1 cellular context compared by ENCODE assay signal in the genomic region with DNA sequence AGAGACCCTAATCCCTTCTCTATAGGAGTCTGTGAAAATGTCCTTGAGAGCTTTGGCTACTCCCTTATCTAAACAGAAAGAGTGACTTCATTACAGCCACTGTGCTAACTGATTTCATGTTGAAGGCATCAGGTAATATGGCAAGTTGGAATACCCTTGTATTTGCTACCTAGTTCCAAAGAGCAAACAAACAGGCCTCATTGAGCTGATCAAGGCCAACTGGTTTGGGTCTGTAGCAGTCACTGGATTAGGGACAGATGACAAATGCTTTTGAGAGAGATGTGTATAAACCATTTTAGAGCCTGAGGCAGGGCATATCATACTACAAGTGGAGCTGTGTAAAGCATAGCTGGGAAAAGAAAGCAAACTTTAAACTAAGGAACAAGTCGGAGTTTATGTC.
TF ChIP-seq lines count a peak whose summit lies in the region.

No MANE protein-coding gene starts in this region.

TF ChIP-seq in HepG2, 621 proteins besides CTCF, POLR2A, EP300 and RAD21 (continued from another document and continues in another):
- TF ChIP-seq, protein P1, sequence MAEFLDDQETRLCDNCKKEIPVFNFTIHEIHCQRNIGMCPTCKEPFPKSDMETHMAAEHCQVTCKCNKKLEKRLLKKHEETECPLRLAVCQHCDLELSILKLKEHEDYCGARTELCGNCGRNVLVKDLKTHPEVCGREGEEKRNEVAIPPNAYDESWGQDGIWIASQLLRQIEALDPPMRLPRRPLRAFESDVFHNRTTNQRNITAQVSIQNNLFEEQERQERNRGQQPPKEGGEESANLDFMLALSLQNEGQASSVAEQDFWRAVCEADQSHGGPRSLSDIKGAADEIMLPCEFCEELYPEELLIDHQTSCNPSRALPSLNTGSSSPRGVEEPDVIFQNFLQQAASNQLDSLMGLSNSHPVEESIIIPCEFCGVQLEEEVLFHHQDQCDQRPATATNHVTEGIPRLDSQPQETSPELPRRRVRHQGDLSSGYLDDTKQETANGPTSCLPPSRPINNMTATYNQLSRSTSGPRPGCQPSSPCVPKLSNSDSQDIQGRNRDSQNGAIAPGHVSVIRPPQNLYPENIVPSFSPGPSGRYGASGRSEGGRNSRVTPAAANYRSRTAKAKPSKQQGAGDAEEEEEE (CRISPR knock-in tag; IDR thresholded peaks at IDR 0.05; ENCODE audit: borderline replicate concordance): no peak
- TF ChIP-seq, protein P2, sequence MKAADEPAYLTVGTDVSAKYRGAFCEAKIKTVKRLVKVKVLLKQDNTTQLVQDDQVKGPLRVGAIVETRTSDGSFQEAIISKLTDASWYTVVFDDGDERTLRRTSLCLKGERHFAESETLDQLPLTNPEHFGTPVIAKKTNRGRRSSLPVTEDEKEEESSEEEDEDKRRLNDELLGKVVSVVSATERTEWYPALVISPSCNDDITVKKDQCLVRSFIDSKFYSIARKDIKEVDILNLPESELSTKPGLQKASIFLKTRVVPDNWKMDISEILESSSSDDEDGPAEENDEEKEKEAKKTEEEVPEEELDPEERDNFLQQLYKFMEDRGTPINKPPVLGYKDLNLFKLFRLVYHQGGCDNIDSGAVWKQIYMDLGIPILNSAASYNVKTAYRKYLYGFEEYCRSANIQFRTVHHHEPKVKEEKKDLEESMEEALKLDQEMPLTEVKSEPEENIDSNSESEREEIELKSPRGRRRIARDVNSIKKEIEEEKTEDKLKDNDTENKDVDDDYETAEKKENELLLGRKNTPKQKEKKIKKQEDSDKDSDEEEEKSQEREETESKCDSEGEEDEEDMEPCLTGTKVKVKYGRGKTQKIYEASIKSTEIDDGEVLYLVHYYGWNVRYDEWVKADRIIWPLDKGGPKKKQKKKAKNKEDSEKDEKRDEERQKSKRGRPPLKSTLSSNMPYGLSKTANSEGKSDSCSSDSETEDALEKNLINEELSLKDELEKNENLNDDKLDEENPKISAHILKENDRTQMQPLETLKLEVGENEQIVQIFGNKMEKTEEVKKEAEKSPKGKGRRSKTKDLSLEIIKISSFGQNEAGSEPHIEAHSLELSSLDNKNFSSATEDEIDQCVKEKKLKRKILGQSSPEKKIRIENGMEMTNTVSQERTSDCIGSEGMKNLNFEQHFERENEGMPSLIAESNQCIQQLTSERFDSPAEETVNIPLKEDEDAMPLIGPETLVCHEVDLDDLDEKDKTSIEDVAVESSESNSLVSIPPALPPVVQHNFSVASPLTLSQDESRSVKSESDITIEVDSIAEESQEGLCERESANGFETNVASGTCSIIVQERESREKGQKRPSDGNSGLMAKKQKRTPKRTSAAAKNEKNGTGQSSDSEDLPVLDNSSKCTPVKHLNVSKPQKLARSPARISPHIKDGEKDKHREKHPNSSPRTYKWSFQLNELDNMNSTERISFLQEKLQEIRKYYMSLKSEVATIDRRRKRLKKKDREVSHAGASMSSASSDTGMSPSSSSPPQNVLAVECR (CRISPR knock-in tag; IDR thresholded peaks at IDR 0.05; ENCODE audit: borderline replicate concordance): no peak
- TF ChIP-seq YY1 (IDR thresholded peaks at IDR 0.05; ENCODE audit: insufficient read depth, insufficient replicate concordance, low read depth, low read length) (no peak), ZBTB1 (CRISPR knock-in tag; IDR thresholded peaks at IDR 0.05; ENCODE audit: borderline replicate concordance) (no peak), BHLHE40 (IDR thresholded peaks at IDR 0.05; ENCODE audit: low read length) (no peak), ZNF317 (CRISPR knock-in tag; IDR thresholded peaks at IDR 0.05) (peak; percentile 95), ZNF274 (CRISPR knock-in tag; IDR thresholded peaks at IDR 0.05) (no peak), ZNF230 (CRISPR knock-in tag; IDR thresholded peaks at IDR 0.05) (no peak), IKZF4 (CRISPR knock-in tag; IDR thresholded peaks at IDR 0.05; ENCODE audit: borderline replicate concordance, low read depth, not compliant biosample characterization) (no peak), ESRRA (CRISPR knock-in tag; IDR thresholded peaks at IDR 0.05; ENCODE audit: low read depth) (peak; percentile 30; the same call in 1 of the 2 replicates), KLF11 (CRISPR knock-in tag; IDR thresholded peaks at IDR 0.05) (no peak), FOXK2 (IDR thresholded peaks at IDR 0.05) (no peak), ZNF124 (CRISPR knock-in tag; IDR thresholded peaks at IDR 0.05) (no peak), KDM1A (CRISPR knock-in tag; IDR thresholded peaks at IDR 0.05) (0 out of 2 replicates have a peak, but pooled peaks have one; percentile 33), ZSCAN25 (CRISPR knock-in tag; IDR thresholded peaks at IDR 0.05) (no peak), MIER2 (CRISPR knock-in tag; IDR thresholded peaks at IDR 0.05) (peak; percentile 79), ZNF644 (CRISPR knock-in tag; IDR thresholded peaks at IDR 0.05; ENCODE audit: low read depth) (peak; percentile 99), SNAI1 (CRISPR knock-in tag; IDR thresholded peaks at IDR 0.05; ENCODE audit: borderline replicate concordance) (no peak), SCMH1 (CRISPR knock-in tag; IDR thresholded peaks at IDR 0.05; ENCODE audit: borderline replicate concordance) (no peak), POGZ (CRISPR knock-in tag; IDR thresholded peaks at IDR 0.05) (peak; percentile 93), GFI1 (CRISPR knock-in tag; IDR thresholded peaks at IDR 0.05; ENCODE audit: borderline replicate concordance) (peak; percentile 83), ZKSCAN1 (IDR thresholded peaks at IDR 0.05; ENCODE audit: low read length) (no peak), ZNF737 (CRISPR knock-in tag; IDR thresholded peaks at IDR 0.05; ENCODE audit: borderline replicate concordance) (no peak), HMG20A (CRISPR knock-in tag; IDR thresholded peaks at IDR 0.05; ENCODE audit: borderline replicate concordance) (peak; percentile 92), ZC3H4 (CRISPR knock-in tag; IDR thresholded peaks at IDR 0.05; ENCODE audit: borderline replicate concordance) (no peak), ZNF550 (CRISPR knock-in tag; IDR thresholded peaks at IDR 0.05; ENCODE audit: borderline replicate concordance) (no peak), ZNF564 (CRISPR knock-in tag; IDR thresholded peaks at IDR 0.05) (no peak)
- TF ChIP-seq, protein P3, sequence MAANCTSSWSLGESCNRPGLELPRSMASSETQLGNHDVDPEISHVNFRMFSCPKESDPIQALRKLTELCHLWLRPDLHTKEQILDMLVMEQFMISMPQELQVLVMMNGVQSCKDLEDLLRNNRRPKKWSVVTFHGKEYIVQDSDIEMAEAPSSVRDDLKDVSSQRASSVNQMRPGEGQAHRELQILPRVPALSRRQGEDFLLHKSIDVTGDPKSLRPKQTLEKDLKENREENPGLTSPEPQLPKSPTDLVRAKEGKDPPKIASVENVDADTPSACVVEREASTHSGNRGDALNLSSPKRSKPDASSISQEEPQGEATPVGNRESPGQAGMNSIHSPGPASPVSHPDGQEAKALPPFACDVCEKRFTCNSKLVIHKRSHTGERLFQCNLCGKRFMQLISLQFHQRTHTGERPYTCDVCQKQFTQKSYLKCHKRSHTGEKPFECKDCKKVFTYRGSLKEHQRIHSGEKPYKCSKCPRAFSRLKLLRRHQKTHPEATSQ (CRISPR knock-in tag; IDR thresholded peaks at IDR 0.05; ENCODE audit: borderline replicate concordance): peak; percentile 8; the same call in 1 of the 2 replicates
- TF ChIP-seq, protein P4, sequence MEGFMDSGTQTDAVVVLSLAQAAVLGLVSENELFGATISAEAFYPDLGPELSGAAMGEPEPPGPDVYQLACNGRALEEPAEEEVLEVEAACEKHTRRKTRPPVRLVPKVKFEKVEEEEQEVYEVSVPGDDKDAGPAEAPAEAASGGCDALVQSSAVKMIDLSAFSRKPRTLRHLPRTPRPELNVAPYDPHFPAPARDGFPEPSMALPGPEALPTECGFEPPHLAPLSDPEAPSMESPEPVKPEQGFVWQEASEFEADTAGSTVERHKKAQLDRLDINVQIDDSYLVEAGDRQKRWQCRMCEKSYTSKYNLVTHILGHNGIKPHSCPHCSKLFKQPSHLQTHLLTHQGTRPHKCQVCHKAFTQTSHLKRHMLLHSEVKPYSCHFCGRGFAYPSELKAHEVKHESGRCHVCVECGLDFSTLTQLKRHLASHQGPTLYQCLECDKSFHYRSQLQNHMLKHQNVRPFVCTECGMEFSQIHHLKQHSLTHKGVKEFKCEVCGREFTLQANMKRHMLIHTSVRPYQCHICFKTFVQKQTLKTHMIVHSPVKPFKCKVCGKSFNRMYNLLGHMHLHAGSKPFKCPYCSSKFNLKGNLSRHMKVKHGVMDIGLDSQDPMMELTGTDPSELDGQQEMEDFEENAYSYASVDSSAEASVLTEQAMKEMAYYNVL (CRISPR knock-in tag; IDR thresholded peaks at IDR 0.05; ENCODE audit: borderline replicate concordance): peak; percentile 48; the same call in 1 of the 2 replicates
- TF ChIP-seq, protein P5, sequence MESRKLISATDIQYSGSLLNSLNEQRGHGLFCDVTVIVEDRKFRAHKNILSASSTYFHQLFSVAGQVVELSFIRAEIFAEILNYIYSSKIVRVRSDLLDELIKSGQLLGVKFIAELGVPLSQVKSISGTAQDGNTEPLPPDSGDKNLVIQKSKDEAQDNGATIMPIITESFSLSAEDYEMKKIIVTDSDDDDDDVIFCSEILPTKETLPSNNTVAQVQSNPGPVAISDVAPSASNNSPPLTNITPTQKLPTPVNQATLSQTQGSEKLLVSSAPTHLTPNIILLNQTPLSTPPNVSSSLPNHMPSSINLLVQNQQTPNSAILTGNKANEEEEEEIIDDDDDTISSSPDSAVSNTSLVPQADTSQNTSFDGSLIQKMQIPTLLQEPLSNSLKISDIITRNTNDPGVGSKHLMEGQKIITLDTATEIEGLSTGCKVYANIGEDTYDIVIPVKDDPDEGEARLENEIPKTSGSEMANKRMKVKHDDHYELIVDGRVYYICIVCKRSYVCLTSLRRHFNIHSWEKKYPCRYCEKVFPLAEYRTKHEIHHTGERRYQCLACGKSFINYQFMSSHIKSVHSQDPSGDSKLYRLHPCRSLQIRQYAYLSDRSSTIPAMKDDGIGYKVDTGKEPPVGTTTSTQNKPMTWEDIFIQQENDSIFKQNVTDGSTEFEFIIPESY (CRISPR knock-in tag; IDR thresholded peaks at IDR 0.05): no peak
- TF ChIP-seq, protein P6, sequence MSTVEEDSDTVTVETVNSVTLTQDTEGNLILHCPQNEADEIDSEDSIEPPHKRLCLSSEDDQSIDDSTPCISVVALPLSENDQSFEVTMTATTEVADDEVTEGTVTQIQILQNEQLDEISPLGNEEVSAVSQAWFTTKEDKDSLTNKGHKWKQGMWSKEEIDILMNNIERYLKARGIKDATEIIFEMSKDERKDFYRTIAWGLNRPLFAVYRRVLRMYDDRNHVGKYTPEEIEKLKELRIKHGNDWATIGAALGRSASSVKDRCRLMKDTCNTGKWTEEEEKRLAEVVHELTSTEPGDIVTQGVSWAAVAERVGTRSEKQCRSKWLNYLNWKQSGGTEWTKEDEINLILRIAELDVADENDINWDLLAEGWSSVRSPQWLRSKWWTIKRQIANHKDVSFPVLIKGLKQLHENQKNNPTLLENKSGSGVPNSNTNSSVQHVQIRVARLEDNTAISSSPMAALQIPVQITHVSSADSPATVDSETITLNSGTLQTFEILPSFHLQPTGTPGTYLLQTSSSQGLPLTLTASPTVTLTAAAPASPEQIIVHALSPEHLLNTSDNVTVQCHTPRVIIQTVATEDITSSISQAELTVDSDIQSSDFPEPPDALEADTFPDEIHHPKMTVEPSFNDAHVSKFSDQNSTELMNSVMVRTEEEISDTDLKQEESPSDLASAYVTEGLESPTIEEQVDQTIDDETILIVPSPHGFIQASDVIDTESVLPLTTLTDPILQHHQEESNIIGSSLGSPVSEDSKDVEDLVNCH (CRISPR knock-in tag; IDR thresholded peaks at IDR 0.05): no peak
- TF ChIP-seq, protein P7, sequence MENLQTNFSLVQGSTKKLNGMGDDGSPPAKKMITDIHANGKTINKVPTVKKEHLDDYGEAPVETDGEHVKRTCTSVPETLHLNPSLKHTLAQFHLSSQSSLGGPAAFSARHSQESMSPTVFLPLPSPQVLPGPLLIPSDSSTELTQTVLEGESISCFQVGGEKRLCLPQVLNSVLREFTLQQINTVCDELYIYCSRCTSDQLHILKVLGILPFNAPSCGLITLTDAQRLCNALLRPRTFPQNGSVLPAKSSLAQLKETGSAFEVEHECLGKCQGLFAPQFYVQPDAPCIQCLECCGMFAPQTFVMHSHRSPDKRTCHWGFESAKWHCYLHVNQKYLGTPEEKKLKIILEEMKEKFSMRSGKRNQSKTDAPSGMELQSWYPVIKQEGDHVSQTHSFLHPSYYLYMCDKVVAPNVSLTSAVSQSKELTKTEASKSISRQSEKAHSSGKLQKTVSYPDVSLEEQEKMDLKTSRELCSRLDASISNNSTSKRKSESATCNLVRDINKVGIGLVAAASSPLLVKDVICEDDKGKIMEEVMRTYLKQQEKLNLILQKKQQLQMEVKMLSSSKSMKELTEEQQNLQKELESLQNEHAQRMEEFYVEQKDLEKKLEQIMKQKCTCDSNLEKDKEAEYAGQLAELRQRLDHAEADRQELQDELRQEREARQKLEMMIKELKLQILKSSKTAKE (CRISPR knock-in tag; IDR thresholded peaks at IDR 0.05; ENCODE audit: borderline replicate concordance): no peak
- TF ChIP-seq, protein P8, sequence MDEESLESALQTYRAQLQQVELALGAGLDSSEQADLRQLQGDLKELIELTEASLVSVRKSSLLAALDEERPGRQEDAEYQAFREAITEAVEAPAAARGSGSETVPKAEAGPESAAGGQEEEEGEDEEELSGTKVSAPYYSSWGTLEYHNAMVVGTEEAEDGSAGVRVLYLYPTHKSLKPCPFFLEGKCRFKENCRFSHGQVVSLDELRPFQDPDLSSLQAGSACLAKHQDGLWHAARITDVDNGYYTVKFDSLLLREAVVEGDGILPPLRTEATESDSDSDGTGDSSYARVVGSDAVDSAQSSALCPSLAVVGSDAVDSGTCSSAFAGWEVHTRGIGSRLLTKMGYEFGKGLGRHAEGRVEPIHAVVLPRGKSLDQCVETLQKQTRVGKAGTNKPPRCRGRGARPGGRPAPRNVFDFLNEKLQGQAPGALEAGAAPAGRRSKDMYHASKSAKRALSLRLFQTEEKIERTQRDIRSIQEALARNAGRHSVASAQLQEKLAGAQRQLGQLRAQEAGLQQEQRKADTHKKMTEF (CRISPR knock-in tag; IDR thresholded peaks at IDR 0.05): peak; percentile 81
- TF ChIP-seq, protein P9, sequence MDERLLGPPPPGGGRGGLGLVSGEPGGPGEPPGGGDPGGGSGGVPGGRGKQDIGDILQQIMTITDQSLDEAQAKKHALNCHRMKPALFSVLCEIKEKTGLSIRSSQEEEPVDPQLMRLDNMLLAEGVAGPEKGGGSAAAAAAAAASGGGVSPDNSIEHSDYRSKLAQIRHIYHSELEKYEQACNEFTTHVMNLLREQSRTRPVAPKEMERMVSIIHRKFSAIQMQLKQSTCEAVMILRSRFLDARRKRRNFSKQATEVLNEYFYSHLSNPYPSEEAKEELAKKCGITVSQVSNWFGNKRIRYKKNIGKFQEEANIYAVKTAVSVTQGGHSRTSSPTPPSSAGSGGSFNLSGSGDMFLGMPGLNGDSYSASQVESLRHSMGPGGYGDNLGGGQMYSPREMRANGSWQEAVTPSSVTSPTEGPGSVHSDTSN (CRISPR knock-in tag; IDR thresholded peaks at IDR 0.05): no peak
- TF ChIP-seq, protein P10, sequence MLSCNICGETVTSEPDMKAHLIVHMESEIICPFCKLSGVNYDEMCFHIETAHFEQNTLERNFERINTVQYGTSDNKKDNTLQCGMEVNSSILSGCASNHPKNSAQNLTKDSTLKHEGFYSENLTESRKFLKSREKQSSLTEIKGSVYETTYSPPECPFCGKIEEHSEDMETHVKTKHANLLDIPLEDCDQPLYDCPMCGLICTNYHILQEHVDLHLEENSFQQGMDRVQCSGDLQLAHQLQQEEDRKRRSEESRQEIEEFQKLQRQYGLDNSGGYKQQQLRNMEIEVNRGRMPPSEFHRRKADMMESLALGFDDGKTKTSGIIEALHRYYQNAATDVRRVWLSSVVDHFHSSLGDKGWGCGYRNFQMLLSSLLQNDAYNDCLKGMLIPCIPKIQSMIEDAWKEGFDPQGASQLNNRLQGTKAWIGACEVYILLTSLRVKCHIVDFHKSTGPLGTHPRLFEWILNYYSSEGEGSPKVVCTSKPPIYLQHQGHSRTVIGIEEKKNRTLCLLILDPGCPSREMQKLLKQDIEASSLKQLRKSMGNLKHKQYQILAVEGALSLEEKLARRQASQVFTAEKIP (CRISPR knock-in tag; IDR thresholded peaks at IDR 0.05; ENCODE audit: borderline replicate concordance): no peak
